ENCODE assay signal across 8 cellular contexts in the genomic region with DNA sequence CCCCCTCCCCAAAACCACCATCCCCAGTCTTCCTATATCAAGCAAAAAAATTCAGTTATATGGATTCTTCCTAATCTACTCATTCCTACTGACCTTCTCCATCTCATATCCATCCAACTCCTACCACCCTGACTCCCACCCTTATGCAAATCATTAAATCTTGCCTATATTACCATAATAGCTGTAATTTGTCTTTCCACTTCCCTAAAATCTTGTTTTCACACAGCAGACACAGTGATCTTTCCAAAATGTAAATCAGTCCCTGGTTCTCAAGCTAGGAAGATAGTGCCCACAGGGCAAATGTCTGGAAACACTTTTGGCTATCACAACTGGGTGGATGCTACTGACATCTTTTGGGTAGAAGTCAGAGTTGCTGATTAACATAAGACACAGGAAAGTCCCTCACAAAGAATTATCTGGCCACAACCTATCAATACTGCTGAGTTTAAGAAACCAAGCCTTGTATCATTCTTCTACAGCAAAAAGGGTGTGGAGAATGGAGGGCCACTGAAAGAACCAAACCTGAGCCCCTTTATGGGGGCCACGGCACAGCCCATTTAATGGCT. TPM values are rescaled to one million over a fixed set of nuclear protein-coding genes. Genes with fewer than 3 reads are reported as not detected.
DNase-seq lines count a peak whose midpoint lies in the region; ATAC-seq and TF ChIP-seq lines count a peak whose summit lies in the region.

No MANE protein-coding gene starts in this region.

- TF ChIP-seq CTCF in GM13977 (IDR thresholded peaks at IDR 0.05; ENCODE audit: extremely low read depth, insufficient read depth, missing control alignments) (no peak), osteocyte (IDR thresholded peaks at IDR 0.05) (no peak)

- H3K27ac Mint-ChIP-seq in effector memory CD8-positive, alpha-beta T cell, result peak overlapping the region; percentile 96 to 97
- peak overlapping the region; percentile 90 for H3K27ac Mint-ChIP-seq in osteocyte (ENCODE audit: unreplicated experiment)

- peaks cover 15% of the 10 kb centered on the region for H3K36me3 Mint-ChIP-seq in effector memory CD8-positive, alpha-beta T cell (ENCODE audit: insufficient read depth)
- H3K36me3 Mint-ChIP-seq in osteocyte (ENCODE audit: unreplicated experiment), result peaks cover 17% of the 10 kb centered on the region

- in situ Hi-C loops in GM13977 (cut with MboI; ENCODE audit: low pct_unique_long_range_greater_than_20kb, low sequenced_read_pairs, unreplicated experiment), result no loop called here

- DNase-seq in GM13977 (ENCODE audit: low spot score), result peak; percentile 47
- peak; percentile 41 for DNase-seq in NAMALWA (ENCODE audit: low spot score)
- no peak for DNase-seq in effector memory CD8-positive, alpha-beta T cell
- DNase-seq in osteocyte (ENCODE audit: extremely low spot score, unreplicated experiment), result no peak
- DNase-seq in NCI-H526 (lab: John Stamatoyannopoulos, UW), result no peak
- DNase-seq in anterior cingulate cortex (lab: John Stamatoyannopoulos, UW), result no peak

- peak overlapping the region; percentile 91 to 94 for H3K4me3 Mint-ChIP-seq in effector memory CD8-positive, alpha-beta T cell
- H3K4me3 Mint-ChIP-seq in osteocyte (ENCODE audit: unreplicated experiment), result peak overlapping the region; percentile 89

- H3K27me3 Mint-ChIP-seq in effector memory CD8-positive, alpha-beta T cell, result no peaks in the 10 kb centered on the region
- H3K27me3 Mint-ChIP-seq in osteocyte (ENCODE audit: unreplicated experiment), result no peaks in the 10 kb centered on the region

- no peak for ATAC-seq in effector memory CD8-positive, alpha-beta T cell (replicated peaks)
- ATAC-seq in GM19395 (IDR thresholded peaks at IDR 0.05; ENCODE audit: unreplicated experiment), result no peak
- no peak for ATAC-seq in HG03139 (IDR thresholded peaks at IDR 0.05; ENCODE audit: unreplicated experiment)

- peaks cover 38 to 52% of the 10 kb centered on the region in 2 donors for H3K4me1 Mint-ChIP-seq in effector memory CD8-positive, alpha-beta T cell (ENCODE audit: low read depth in 2 of 2)
- peaks cover 38% of the 10 kb centered on the region for H3K4me1 Mint-ChIP-seq in osteocyte (ENCODE audit: unreplicated experiment)

- H3K9me3 Mint-ChIP-seq in effector memory CD8-positive, alpha-beta T cell, result no peaks in the 10 kb centered on the region
- H3K9me3 Mint-ChIP-seq in osteocyte (ENCODE audit: unreplicated experiment), result no peaks in the 10 kb centered on the region

RNA-seq across cellular contexts. Expression of a gene that starts 1.4 kb away (rescaled TPM):
- total RNA-seq in osteocyte, result 41.9 and 43.7 TPM in 2 replicates

RNA-seq across cellular contexts. Expression of a gene that starts 8.4 kb away (rescaled TPM):
- total RNA-seq in osteocyte, result 13.2 and 14.7 TPM in 2 replicates

RNA-seq across cellular contexts. Expression of a gene that starts 8.6 kb away (rescaled TPM):
- total RNA-seq in osteocyte, result 62.3 and 70.7 TPM in 2 replicates

RNA-seq across cellular contexts. Expression of a gene that starts 8.8 kb away (rescaled TPM):
- total RNA-seq in osteocyte, result 79.6 and 80.9 TPM in 2 replicates

Comparison
In these comparisons a context has a peak if more than half of its experiments do, and no peak if none do; other contexts are left out.
1. DNase-seq: peak in GM13977 (single experiment) and NAMALWA (single experiment); none in effector memory CD8-positive, alpha-beta T cell (0 of 3), osteocyte (single experiment), NCI-H526 (0 of 2) and anterior cingulate cortex (0 of 58).